ENCODE assay signal across 24 cellular contexts in genomic region chr9:79469164-79469563, GRCh38.
DNase-seq lines count a peak whose midpoint lies in the region; ATAC-seq, FAIRE-seq and TF ChIP-seq lines count a peak whose summit lies in the region.
"Had no signal": no experiment of that assay in that cellular context is flagged by ENCODE, and none has a peak within 500 bp of the region (broad histone marks: within the 10 kb centered on the region; RNA-seq: fewer than 3 reads in every experiment).

No MANE protein-coding gene starts in this region.

- FAIRE-seq in H54 (lab: Jason Lieb, UNC), result peak; percentile 41
- FAIRE-seq: A549, GM12891, GM18507 had no signal

- H3K4me1 Mint-ChIP-seq in activated CD4-positive, alpha-beta T cell treated with anti-CD3 and anti-CD28 coated beads, Interleukin-2, amount 10 ng/mL, durations not matched to agents 7 days and 5 days, result peaks cover 32% of the 10 kb centered on the region
- peaks cover 35% of the 10 kb centered on the region for H3K4me1 Mint-ChIP-seq in activated naive CD8-positive, alpha-beta T cell treated with anti-CD3 and anti-CD28 coated beads, Interleukin-2, amount 10 ng/mL, durations not matched to agents 7 days and 5 days
- H3K4me1 Mint-ChIP-seq in activated naive CD8-positive, alpha-beta T cell treated with anti-CD3 and anti-CD28 coated beads for 36 hours, result peaks cover 33% of the 10 kb centered on the region
- no peaks in the 10 kb centered on the region for H3K4me1 Mint-ChIP-seq in stimulated activated effector memory CD8-positive, alpha-beta T cell treated with anti-CD3 and anti-CD28 coated beads, Interleukin-12 subunit alpha, Interleukin-12 subunit beta, amount 100 ng/mL, for 72 hours
- H3K4me1 Mint-ChIP-seq: CD4-positive, alpha-beta memory T cell had no signal

- no peak for TF ChIP-seq POLR2A in H54 (IDR thresholded peaks at IDR 0.05; ENCODE audit: low read depth, low read length)

- H3K27me3 Mint-ChIP-seq in activated CD4-positive, alpha-beta T cell treated with anti-CD3 and anti-CD28 coated beads, Interleukin-2, amount 10 ng/mL, durations not matched to agents 7 days and 5 days, result no peaks in the 10 kb centered on the region
- no peaks in the 10 kb centered on the region for H3K27me3 Mint-ChIP-seq in activated naive CD8-positive, alpha-beta T cell treated with anti-CD3 and anti-CD28 coated beads, Interleukin-2, amount 10 ng/mL, durations not matched to agents 7 days and 5 days
- H3K27me3 Mint-ChIP-seq in activated naive CD8-positive, alpha-beta T cell treated with anti-CD3 and anti-CD28 coated beads for 36 hours, result no peaks in the 10 kb centered on the region
- H3K27me3 Mint-ChIP-seq: CD4-positive, alpha-beta memory T cell had no signal

- no peak overlapping the region for H3K4me3 Mint-ChIP-seq in activated CD4-positive, alpha-beta T cell treated with anti-CD3 and anti-CD28 coated beads, Interleukin-2, amount 10 ng/mL, durations not matched to agents 7 days and 5 days
- H3K4me3 Mint-ChIP-seq in activated naive CD8-positive, alpha-beta T cell treated with anti-CD3 and anti-CD28 coated beads, Interleukin-2, amount 10 ng/mL, durations not matched to agents 7 days and 5 days, result no peak overlapping the region
- no peak overlapping the region for H3K4me3 Mint-ChIP-seq in activated naive CD8-positive, alpha-beta T cell treated with anti-CD3 and anti-CD28 coated beads for 36 hours
- H3K4me3 Mint-ChIP-seq in stimulated activated effector memory CD8-positive, alpha-beta T cell treated with anti-CD3 and anti-CD28 coated beads, Interleukin-12 subunit alpha, Interleukin-12 subunit beta, amount 100 ng/mL, for 72 hours, result no peak overlapping the region
- H3K4me3 Mint-ChIP-seq: CD4-positive, alpha-beta memory T cell had no signal

- POLR2A ChIA-PET in activated CD4-positive, alpha-beta T cell treated with anti-CD3 and anti-CD28 coated beads, Interleukin-2, amount 10 ng/mL, durations not matched to agents 7 days and 5 days (lab: Charles Lee), result no interaction called here
- POLR2A ChIA-PET in activated naive CD8-positive, alpha-beta T cell treated with anti-CD3 and anti-CD28 coated beads, Interleukin-2, amount 10 ng/mL, durations not matched to agents 7 days and 5 days (lab: Charles Lee), result interaction anchor here (0.5 kb wide), 1 partner anchor 980 kb away, joined by 4 read pairs; no protein-coding TSS in a partner anchor

- H3K9me3 Mint-ChIP-seq in activated CD4-positive, alpha-beta T cell treated with anti-CD3 and anti-CD28 coated beads, Interleukin-2, amount 10 ng/mL, durations not matched to agents 7 days and 5 days, result no peaks in the 10 kb centered on the region
- H3K9me3 Mint-ChIP-seq in activated naive CD8-positive, alpha-beta T cell treated with anti-CD3 and anti-CD28 coated beads, Interleukin-2, amount 10 ng/mL, durations not matched to agents 7 days and 5 days, result peaks cover 2% of the 10 kb centered on the region
- H3K9me3 Mint-ChIP-seq in activated naive CD8-positive, alpha-beta T cell treated with anti-CD3 and anti-CD28 coated beads for 36 hours, result no peaks in the 10 kb centered on the region
- no peaks in the 10 kb centered on the region for H3K9me3 Mint-ChIP-seq in stimulated activated effector memory CD8-positive, alpha-beta T cell treated with anti-CD3 and anti-CD28 coated beads, Interleukin-12 subunit alpha, Interleukin-12 subunit beta, amount 100 ng/mL, for 72 hours
- H3K9me3 Mint-ChIP-seq: CD4-positive, alpha-beta memory T cell had no signal

- H3K27ac Mint-ChIP-seq in activated CD4-positive, alpha-beta T cell treated with anti-CD3 and anti-CD28 coated beads, Interleukin-2, amount 10 ng/mL, durations not matched to agents 7 days and 5 days, result peak overlapping the region; percentile 9
- no peak overlapping the region for H3K27ac Mint-ChIP-seq in activated naive CD8-positive, alpha-beta T cell treated with anti-CD3 and anti-CD28 coated beads, Interleukin-2, amount 10 ng/mL, durations not matched to agents 7 days and 5 days
- no peak overlapping the region for H3K27ac Mint-ChIP-seq in activated naive CD8-positive, alpha-beta T cell treated with anti-CD3 and anti-CD28 coated beads for 36 hours
- no peak overlapping the region for H3K27ac Mint-ChIP-seq in stimulated activated effector memory CD8-positive, alpha-beta T cell treated with anti-CD3 and anti-CD28 coated beads, Interleukin-12 subunit alpha, Interleukin-12 subunit beta, amount 100 ng/mL, for 72 hours
- H3K27ac Mint-ChIP-seq: CD4-positive, alpha-beta memory T cell had no signal

- ATAC-seq in activated naive CD8-positive, alpha-beta T cell treated with anti-CD3 and anti-CD28 coated beads, Interleukin-2, amount 10 ng/mL, durations not matched to agents 7 days and 5 days (ENCODE audit: low read depth), result peak; percentile 46
- peak; percentile 24 for ATAC-seq in stimulated activated effector memory CD8-positive, alpha-beta T cell treated with anti-CD3 and anti-CD28 coated beads, Interleukin-12 subunit alpha, Interleukin-12 subunit beta, amount 100 ng/mL, for 72 hours
- no peak for ATAC-seq in HG02970 (IDR thresholded peaks at IDR 0.05; ENCODE audit: low FRiP score, unreplicated experiment)
- ATAC-seq: A549 had no signal

- H3K36me3 Mint-ChIP-seq in activated CD4-positive, alpha-beta T cell treated with anti-CD3 and anti-CD28 coated beads, Interleukin-2, amount 10 ng/mL, durations not matched to agents 7 days and 5 days (ENCODE audit: low read depth), result no peaks in the 10 kb centered on the region
- peaks cover 3% of the 10 kb centered on the region for H3K36me3 Mint-ChIP-seq in activated naive CD8-positive, alpha-beta T cell treated with anti-CD3 and anti-CD28 coated beads, Interleukin-2, amount 10 ng/mL, durations not matched to agents 7 days and 5 days
- H3K36me3 Mint-ChIP-seq in activated naive CD8-positive, alpha-beta T cell treated with anti-CD3 and anti-CD28 coated beads for 36 hours, result no peaks in the 10 kb centered on the region
- no peaks in the 10 kb centered on the region for H3K36me3 Mint-ChIP-seq in stimulated activated effector memory CD8-positive, alpha-beta T cell treated with anti-CD3 and anti-CD28 coated beads, Interleukin-12 subunit alpha, Interleukin-12 subunit beta, amount 100 ng/mL, for 72 hours
- H3K36me3 Mint-ChIP-seq: CD4-positive, alpha-beta memory T cell had no signal

- no peak for DNase-seq in activated CD4-positive, alpha-beta T cell treated with anti-CD3 and anti-CD28 coated beads, Interleukin-2, amount 10 ng/mL, durations not matched to agents 7 days and 5 days
- DNase-seq in activated CD4-positive, alpha-beta T cell treated with anti-CD3 and anti-CD28 coated beads for 4 hours, result no peak
- no peak for DNase-seq in activated naive CD8-positive, alpha-beta T cell treated with anti-CD3 and anti-CD28 coated beads, Interleukin-2, amount 10 ng/mL, durations not matched to agents 7 days and 5 days
- DNase-seq in activated naive CD8-positive, alpha-beta T cell treated with anti-CD3 and anti-CD28 coated beads for 36 hours, result no peak
- no peak for DNase-seq in H54 (ENCODE audit: insufficient read length, low spot score)
- no peak for DNase-seq in stimulated activated effector memory CD8-positive, alpha-beta T cell treated with anti-CD3 and anti-CD28 coated beads, Interleukin-12 subunit alpha, Interleukin-12 subunit beta, amount 100 ng/mL, for 72 hours (ENCODE audit: low spot score in 2 of 2)
- DNase-seq: 8988T; ACHN; AML-193; BE2C; C1 segment of cervical spinal cord; Calu3; CD4-positive, alpha-beta memory T cell; COR-L47; DMS53; DMS79 treated with DMSO at 0.1 percent for 48 hours; GF-D8; GOT3; H7; HCEC 1CT had no signal

- CTCF ChIA-PET in activated CD4-positive, alpha-beta T cell treated with anti-CD3 and anti-CD28 coated beads, Interleukin-2, amount 10 ng/mL, durations not matched to agents 7 days and 5 days (lab: Charles Lee), result no interaction called here
